8 cellular contexts compared by ENCODE assay signal in genomic region chr18:12307871-12308385, GRCh38. TPM values are rescaled to one million over a fixed set of nuclear protein-coding genes. Genes with fewer than 3 reads are reported as not detected.
DNase-seq lines count a peak whose midpoint lies in the region; ATAC-seq and TF ChIP-seq lines count a peak whose summit lies in the region.

Gene TUBB6 (plus strand): TSS chr18:12308241. CDS start chr18:12308293, 52 bp downstream.

- no peaks in the 10 kb centered on the region for H3K36me3 ChIP-seq in effector memory CD4-positive, alpha-beta T cell (ENCODE audit: control insufficient read depth, insufficient read depth, low read length)
- peaks cover 23% of the 10 kb centered on the region for H3K36me3 ChIP-seq in thoracic aorta

- H3K4me1 Mint-ChIP-seq in memory B cell: peaks cover 4% of the 10 kb centered on the region

- H3K27ac ChIP-seq in effector memory CD4-positive, alpha-beta T cell (ENCODE audit: insufficient read depth, low read length, poor library complexity, severe bottlenecking): no peak within 1 kb of the TSS
- peak within 1 kb of the TSS; percentile 99 for H3K27ac ChIP-seq in thoracic aorta

- H3K9me3 Mint-ChIP-seq in memory B cell: no peaks in the 10 kb centered on the region

- peak within 1 kb of the TSS; percentile 32 for H3K4me3 ChIP-seq in effector memory CD4-positive, alpha-beta T cell (ENCODE audit: insufficient read depth, low read depth, low read length, poor library complexity, severe bottlenecking)
- H3K4me3 ChIP-seq in thoracic aorta: peak within 1 kb of the TSS; percentile 96

- H3K36me3 Mint-ChIP-seq in memory B cell: peaks cover 4% of the 10 kb centered on the region

- no peaks in the 10 kb centered on the region for H3K9me3 ChIP-seq in effector memory CD4-positive, alpha-beta T cell (ENCODE audit: control insufficient read depth, low read length)
- H3K9me3 ChIP-seq in thoracic aorta: peaks cover 8% of the 10 kb centered on the region

- H3K27me3 Mint-ChIP-seq in memory B cell: peaks cover 17% of the 10 kb centered on the region

- ATAC-seq in GM19438 (IDR thresholded peaks at IDR 0.05; ENCODE audit: low read depth, unreplicated experiment): peak; percentile 43
- peak; percentile 56 for ATAC-seq in HG03460 (IDR thresholded peaks at IDR 0.05; ENCODE audit: unreplicated experiment)
- ATAC-seq in SK-N-SH treated with all-trans-retinoic acid at 6 μM for 48 hours: peak; percentile 71
- peak; percentile 70 for ATAC-seq in memory B cell (ENCODE audit: low read depth)
- peak; percentile 50 for ATAC-seq in thoracic aorta (ENCODE audit: insufficient number of reproducible peaks, low FRiP score, low read depth)

- H3K4me1 ChIP-seq in effector memory CD4-positive, alpha-beta T cell (ENCODE audit: control insufficient read depth, insufficient read depth, low read length, poor library complexity, severe bottlenecking): peaks cover 13% of the 10 kb centered on the region
- H3K4me1 ChIP-seq in thoracic aorta (ENCODE audit: control insufficient read depth in 1 of 2, low read depth in 2 of 2): peaks cover 21 to 33% of the 10 kb centered on the region in 2 donors

- peak within 1 kb of the TSS; percentile 84 for H3K4me3 Mint-ChIP-seq in memory B cell

- peak; percentile 24 for TF ChIP-seq CTCF in thoracic aorta (IDR thresholded peaks at IDR 0.05)

- DNase-seq in DMS114 treated with DMSO at 0.1 percent for 48 hours (lab: John Stamatoyannopoulos, UW; ENCODE audit: unreplicated experiment) (peak; percentile 43), memory B cell (ENCODE audit: low spot score in 2 of 2) (no peak), thoracic aorta (ENCODE audit: low spot score) (no peak), superior temporal gyrus (ENCODE audit: extremely low spot score) (no peak)
- no peak for DNase-seq in effector memory CD4-positive, alpha-beta T cell

- peak within 1 kb of the TSS; percentile 14 for H3K27ac Mint-ChIP-seq in memory B cell

- H3K27me3 ChIP-seq in effector memory CD4-positive, alpha-beta T cell (replicated peaks; ENCODE audit: control insufficient read depth, insufficient read depth, low read length, poor library complexity, severe bottlenecking): peaks cover 23% of the 10 kb centered on the region
- H3K27me3 ChIP-seq in thoracic aorta (replicated peaks; ENCODE audit: insufficient read depth): no peaks in the 10 kb centered on the region

TF ChIP-seq in SK-N-SH treated with all-trans-retinoic acid at 6 μM for 48 hours, 23 proteins besides CTCF, POLR2A, EP300 and RAD21:
- TF ChIP-seq RARB (CRISPR knock-in tag; IDR thresholded peaks at IDR 0.05) (no peak), ZNF565 (CRISPR knock-in tag; conservative IDR thresholded peaks at IDR 0.05; ENCODE audit: low read depth) (no peak), GLIS3 (CRISPR knock-in tag; IDR thresholded peaks at IDR 0.05) (no peak), OSR1 (CRISPR knock-in tag; IDR thresholded peaks at IDR 0.05) (no peak)

RNA-seq across cellular contexts. Expression of gene TUBB6, which starts in this region (rescaled TPM):
- 100 to 1,000 TPM; 357 to 454 TPM for total RNA-seq in thoracic aorta
